Comparison of ENCODE assay signal across 34 cellular contexts in genomic region chr3:113461488-113461887, GRCh38.
"Had no signal": no experiment of that assay in that cellular context is flagged by ENCODE, and none has a peak within 500 bp of the region (broad histone marks: within the 10 kb centered on the region; RNA-seq: fewer than 3 reads in every experiment).

No MANE protein-coding gene starts in this region.

- H3K9me3 ChIP-seq: MG63 had no signal

- H3K27ac ChIP-seq: KMS-11 had no signal

- H3K4me2 ChIP-seq: KMS-11 had no signal

- H3K27me3 ChIP-seq: MG63 had no signal

- H3K9ac ChIP-seq: KMS-11 had no signal

- H3K4me3 ChIP-seq: MG63 had no signal

- DNase-seq: Karpas-422, Kasumi-1, MG63, MM.1S, MV-4-11, NCI-H1048, NCI-H1092, NCI-H1092 treated with DMSO at 0.1 percent for 48 hours, NCI-H1105, NCI-H1105 treated with DMSO at 0.1 percent for 48 hours, NCI-H1417 treated with DMSO at 0.1 percent for 48 hours, NCI-H1436, NCI-H1436 treated with DMSO at 0.1 percent for 48 hours, NCI-H146, NCI-H1694 treated with DMSO at 0.1 percent for 48 hours, NCI-H187, NCI-H187 treated with DMSO at 0.1 percent for 48 hours, NCI-H1930, NCI-H2029, NCI-H2029 treated with DMSO at 0.1 percent for 48 hours, NCI-H2081, NCI-H2081 treated with DMSO at 0.1 percent for 48 hours, NCI-H2107, NCI-H2171, NCI-H2171 treated with DMSO at 0.1 percent for 48 hours, NCI-H2227 treated with DMSO at 0.1 percent for 48 hours, NCI-H226, NCI-H345, NCI-H446, NCI-H446 treated with DMSO at 0.1 percent for 48 hours, NCI-H510A, NCI-H510A treated with DMSO at 0.1 percent for 48 hours, NCI-H524 had no signal
